Comparison of ENCODE assay signal across 18 cellular contexts in genomic region chr20:35828434-35828833, GRCh38. TPM values are rescaled to one million over a fixed set of nuclear protein-coding genes. Genes with fewer than 3 reads are reported as not detected.
A peak's percentile ranks its signal among the peaks of the same experiment; 100 is the strongest.
DNase-seq lines count a peak whose midpoint lies in the region; ATAC-seq, FAIRE-seq and TF ChIP-seq lines count a peak whose summit lies in the region.
"Had no signal": no experiment of that assay in that cellular context is flagged by ENCODE, and none has a peak within 500 bp of the region (broad histone marks: within the 10 kb centered on the region; RNA-seq: fewer than 3 reads in every experiment).

No MANE protein-coding gene starts in this region.

- CTCF ChIA-PET in A549 (lab: Yijun Ruan, JAX) = no interaction called here

- peak; percentile 54 to 67; a peak in 4 of 6 replicates for ATAC-seq in A549
- peak; percentile 84 for ATAC-seq in left lobe of liver
- ATAC-seq in GM18517 (IDR thresholded peaks at IDR 0.05; ENCODE audit: unreplicated experiment) = no peak

- no peaks in the 10 kb centered on the region for H3K9me3 Mint-ChIP-seq in progenitor cell of endocrine pancreas (ENCODE audit: low read depth)
- H3K9me3 Mint-ChIP-seq in activated T-cell treated with anti-CD3 and anti-CD28 coated beads, Interleukin-2, amount 50 U/mL, for 24 hours = peaks cover 2% of the 10 kb centered on the region
- H3K9me3 Mint-ChIP-seq: T-helper 1 cell treated with Interleukin-12 subunit alpha and Interleukin-12 subunit beta and Interleukin-4 antibody, amounts not matched to agents 30 μg/mL and 1 μg/mL, for 36 hours had no signal

- H3K27ac ChIP-seq in A549 (no peak overlapping the region), cingulate gyrus (ENCODE audit: low read depth, low read length) (peak overlapping the region; percentile 10)

- no peaks in the 10 kb centered on the region; the same call in 2 of the 3 replicates for H3K9me3 ChIP-seq in A549

- TF ChIP-seq EP300 in A549 (IDR thresholded peaks at IDR 0.05) = no peak

- TF ChIP-seq CTCF in A549 (IDR thresholded peaks at IDR 0.05) = no peak
- TF ChIP-seq CTCF in progenitor cell of endocrine pancreas (IDR thresholded peaks at IDR 0.05; ENCODE audit: unreplicated experiment) = no peak

- no peaks in the 10 kb centered on the region for H3K27me3 Mint-ChIP-seq in progenitor cell of endocrine pancreas
- H3K27me3 Mint-ChIP-seq in activated T-cell treated with anti-CD3 and anti-CD28 coated beads, Interleukin-2, amount 50 U/mL, for 24 hours = no peaks in the 10 kb centered on the region
- H3K27me3 Mint-ChIP-seq: activated naive CD8-positive, alpha-beta T cell; CD4-positive, alpha-beta memory T cell had no signal

- no peak for DNase-seq in A549 (ENCODE audit: low read depth in 1 of 2, low spot score in 1 of 2)
- peak; percentile 28 for DNase-seq in NCI-H446 treated with DMSO at 0.1 percent for 48 hours (lab: John Stamatoyannopoulos, UW)
- DNase-seq in left lobe of liver (ENCODE audit: low spot score) = no peak
- no peak for DNase-seq in activated CD4-positive, CD25-positive, alpha-beta regulatory T cell (lab: John Stamatoyannopoulos, UW)
- no peak for DNase-seq in progenitor cell of endocrine pancreas (ENCODE audit: low spot score, unreplicated experiment)
- DNase-seq in activated T-cell treated with anti-CD3 and anti-CD28 coated beads, Interleukin-2, amount 50 U/mL, for 24 hours = no peak
- DNase-seq: activated CD4-positive, alpha-beta T cell treated with anti-CD3 and anti-CD28 coated beads for 4 hours; activated T-cell treated with anti-CD3 and anti-CD28 coated beads for 4 hours; CD4-positive, alpha-beta memory T cell; KG1; NCI-H1436 treated with DMSO at 0.1 percent for 48 hours; NCI-H748 treated with DMSO at 0.1 percent for 48 hours; stimulated activated CD4-positive, alpha-beta T cell treated with anti-CD3 and anti-CD28 coated beads, Interleukin-15, amount 100 ng/mL, for 24 hours had no signal

- H3K4me1 Mint-ChIP-seq in progenitor cell of endocrine pancreas (ENCODE audit: low read depth) = peaks cover 7% of the 10 kb centered on the region
- peaks cover 35% of the 10 kb centered on the region for H3K4me1 Mint-ChIP-seq in activated T-cell treated with anti-CD3 and anti-CD28 coated beads, Interleukin-2, amount 50 U/mL, for 24 hours (ENCODE audit: low read depth)

- POLR2A ChIA-PET in A549 (lab: Yijun Ruan, JAX) = no interaction called here

- H3K4me3 Mint-ChIP-seq in progenitor cell of endocrine pancreas (ENCODE audit: low read depth) = no peak overlapping the region
- H3K4me3 Mint-ChIP-seq in activated T-cell treated with anti-CD3 and anti-CD28 coated beads, Interleukin-2, amount 50 U/mL, for 24 hours = no peak overlapping the region
- H3K4me3 Mint-ChIP-seq: activated naive CD8-positive, alpha-beta T cell; CD4-positive, alpha-beta memory T cell; T-helper 1 cell treated with Interleukin-12 subunit alpha and Interleukin-12 subunit beta and Interleukin-4 antibody, amounts not matched to agents 30 μg/mL and 1 μg/mL, for 36 hours had no signal

- H3K4me2 ChIP-seq in A549 = no peak overlapping the region

- TF ChIP-seq POLR2A in A549 (IDR thresholded peaks at IDR 0.05; ENCODE audit: low read length) = no peak

- H3K4me3 ChIP-seq in A549 = no peak overlapping the region

- peaks cover 15% of the 10 kb centered on the region for H3K36me3 Mint-ChIP-seq in progenitor cell of endocrine pancreas (ENCODE audit: insufficient read depth)
- H3K36me3 Mint-ChIP-seq in activated T-cell treated with anti-CD3 and anti-CD28 coated beads, Interleukin-2, amount 50 U/mL, for 24 hours (ENCODE audit: low read depth) = peaks cover 53% of the 10 kb centered on the region

- no peak for TF ChIP-seq RAD21 in A549 (conservative IDR thresholded peaks at IDR 0.05 in 1 of 2, IDR thresholded peaks at IDR 0.05 in 1 of 2)

- FAIRE-seq in A549 (lab: Jason Lieb, UNC) = no peak
- FAIRE-seq: GM12891 had no signal

- no peak overlapping the region for H3K27ac Mint-ChIP-seq in progenitor cell of endocrine pancreas
- no peak overlapping the region for H3K27ac Mint-ChIP-seq in activated T-cell treated with anti-CD3 and anti-CD28 coated beads, Interleukin-2, amount 50 U/mL, for 24 hours
- H3K27ac Mint-ChIP-seq: activated naive CD8-positive, alpha-beta T cell; T-helper 1 cell treated with Interleukin-12 subunit alpha and Interleukin-12 subunit beta and Interleukin-4 antibody, amounts not matched to agents 30 μg/mL and 1 μg/mL, for 36 hours had no signal

- WGBS in A549 (ENCODE audit: missing lambda C conversion rate) = 86% methylated on average over 3 of the region's 3 CpGs

- 0 out of 3 replicates have a peak, but pooled peaks cover 5% of the 10 kb centered on the region for H3K4me1 ChIP-seq in A549

TF ChIP-seq in A549, 52 proteins besides CTCF, POLR2A, EP300 and RAD21:
- TF ChIP-seq CHD4 (IDR thresholded peaks at IDR 0.05; ENCODE audit: borderline replicate concordance) = no peak
- TF ChIP-seq HOXA7 (CRISPR knock-in tag; IDR thresholded peaks at IDR 0.05) = no peak
- TF ChIP-seq RCOR1 (IDR thresholded peaks at IDR 0.05; ENCODE audit: low read depth, low read length) = no peak
- TF ChIP-seq, protein P1, sequence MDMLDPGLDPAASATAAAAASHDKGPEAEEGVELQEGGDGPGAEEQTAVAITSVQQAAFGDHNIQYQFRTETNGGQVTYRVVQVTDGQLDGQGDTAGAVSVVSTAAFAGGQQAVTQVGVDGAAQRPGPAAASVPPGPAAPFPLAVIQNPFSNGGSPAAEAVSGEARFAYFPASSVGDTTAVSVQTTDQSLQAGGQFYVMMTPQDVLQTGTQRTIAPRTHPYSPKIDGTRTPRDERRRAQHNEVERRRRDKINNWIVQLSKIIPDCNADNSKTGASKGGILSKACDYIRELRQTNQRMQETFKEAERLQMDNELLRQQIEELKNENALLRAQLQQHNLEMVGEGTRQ (IDR thresholded peaks at IDR 0.05) = no peak

RNA-seq across cellular contexts. Expression of gene PHF20, which starts 56.6 kb away (rescaled TPM):
- polyA plus RNA-seq in A549 (2011; rRNA removed) = 27.9 and 32.8 TPM in 2 replicates
- polyA plus RNA-seq in A549 (2012; cell fraction: cytosol; rRNA removed) = 18.6 and 19.1 TPM in 2 replicates
- polyA plus RNA-seq in A549 (2012; cell fraction: nucleus; rRNA removed) = 19.9 and 33.1 TPM in 2 replicates
- polyA plus RNA-seq in A549 (2017; fragmentation: RNase III; extraction: RNeasy Plus Mini Kit Qiagen cat#74134 plus additional on column Dnase treatment) = 23.8 to 24.9 TPM (median 24.0 TPM) in 3 replicates
- polyA minus RNA-seq in A549 (2011; rRNA and poly(A)+ RNA removed) = 30.8 and 40.1 TPM in 2 replicates
- total RNA-seq in left lobe of liver = 11.4 TPM
- total RNA-seq in progenitor cell of endocrine pancreas = 37.1 and 42.2 TPM in 2 replicates
